ENCODE assay signal across 2 cellular contexts in the genomic region with DNA sequence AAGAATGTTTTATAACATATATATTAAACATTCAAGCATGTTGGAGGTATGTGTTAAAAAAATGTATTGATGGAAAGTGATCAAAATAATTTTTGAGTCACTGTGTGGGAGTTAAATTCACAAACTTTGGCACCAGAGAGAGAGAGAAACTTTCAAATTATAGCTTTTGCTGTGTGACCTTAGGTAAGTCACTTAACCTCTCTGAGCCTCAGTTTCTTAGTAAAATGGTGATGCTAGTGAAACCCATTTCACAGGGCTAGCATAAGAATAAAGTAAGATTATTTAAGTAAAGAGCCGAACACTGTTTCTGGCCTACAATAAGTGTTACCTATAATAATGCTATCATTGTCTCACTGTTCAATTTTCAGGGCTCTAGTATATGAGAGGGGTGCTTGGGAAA.
A peak's percentile ranks its signal among the peaks of the same experiment; 100 is the strongest.
TF ChIP-seq lines count a peak whose summit lies in the region.

No MANE protein-coding gene starts in this region.

TF ChIP-seq in HepG2, 621 proteins besides CTCF, POLR2A, EP300 and RAD21 (continues in another document):
- TF ChIP-seq NFE2L1 (CRISPR knock-in tag; IDR thresholded peaks at IDR 0.05; ENCODE audit: borderline replicate concordance) (no peak), ZNF350 (CRISPR knock-in tag; IDR thresholded peaks at IDR 0.05; ENCODE audit: borderline replicate concordance, low read depth) (no peak), ZNF75D (CRISPR knock-in tag; IDR thresholded peaks at IDR 0.05; ENCODE audit: borderline replicate concordance) (no peak), AKAP8 (CRISPR knock-in tag; IDR thresholded peaks at IDR 0.05) (no peak), SETDB1 (CRISPR knock-in tag; IDR thresholded peaks at IDR 0.05; ENCODE audit: borderline replicate concordance) (no peak), GATAD1 (CRISPR knock-in tag; IDR thresholded peaks at IDR 0.05) (no peak), ZNF546 (CRISPR knock-in tag; conservative IDR thresholded peaks at IDR 0.05) (no peak), RORA (CRISPR knock-in tag; IDR thresholded peaks at IDR 0.05) (no peak), ZNF768 (CRISPR knock-in tag; IDR thresholded peaks at IDR 0.05) (peak; percentile 80; the same call in 1 of the 2 replicates), ASH2L (IDR thresholded peaks at IDR 0.05; ENCODE audit: insufficient read length, low read depth, low read length) (no peak), RCOR2 (CRISPR knock-in tag; IDR thresholded peaks at IDR 0.05) (0 out of 2 replicates have a peak, but pooled peaks have one; percentile 22), XBP1 (CRISPR knock-in tag; IDR thresholded peaks at IDR 0.05) (no peak), ZMYM3 (CRISPR knock-in tag; IDR thresholded peaks at IDR 0.05) (0 out of 2 replicates have a peak, but pooled peaks have one; percentile 19)
- TF ChIP-seq, protein P1, sequence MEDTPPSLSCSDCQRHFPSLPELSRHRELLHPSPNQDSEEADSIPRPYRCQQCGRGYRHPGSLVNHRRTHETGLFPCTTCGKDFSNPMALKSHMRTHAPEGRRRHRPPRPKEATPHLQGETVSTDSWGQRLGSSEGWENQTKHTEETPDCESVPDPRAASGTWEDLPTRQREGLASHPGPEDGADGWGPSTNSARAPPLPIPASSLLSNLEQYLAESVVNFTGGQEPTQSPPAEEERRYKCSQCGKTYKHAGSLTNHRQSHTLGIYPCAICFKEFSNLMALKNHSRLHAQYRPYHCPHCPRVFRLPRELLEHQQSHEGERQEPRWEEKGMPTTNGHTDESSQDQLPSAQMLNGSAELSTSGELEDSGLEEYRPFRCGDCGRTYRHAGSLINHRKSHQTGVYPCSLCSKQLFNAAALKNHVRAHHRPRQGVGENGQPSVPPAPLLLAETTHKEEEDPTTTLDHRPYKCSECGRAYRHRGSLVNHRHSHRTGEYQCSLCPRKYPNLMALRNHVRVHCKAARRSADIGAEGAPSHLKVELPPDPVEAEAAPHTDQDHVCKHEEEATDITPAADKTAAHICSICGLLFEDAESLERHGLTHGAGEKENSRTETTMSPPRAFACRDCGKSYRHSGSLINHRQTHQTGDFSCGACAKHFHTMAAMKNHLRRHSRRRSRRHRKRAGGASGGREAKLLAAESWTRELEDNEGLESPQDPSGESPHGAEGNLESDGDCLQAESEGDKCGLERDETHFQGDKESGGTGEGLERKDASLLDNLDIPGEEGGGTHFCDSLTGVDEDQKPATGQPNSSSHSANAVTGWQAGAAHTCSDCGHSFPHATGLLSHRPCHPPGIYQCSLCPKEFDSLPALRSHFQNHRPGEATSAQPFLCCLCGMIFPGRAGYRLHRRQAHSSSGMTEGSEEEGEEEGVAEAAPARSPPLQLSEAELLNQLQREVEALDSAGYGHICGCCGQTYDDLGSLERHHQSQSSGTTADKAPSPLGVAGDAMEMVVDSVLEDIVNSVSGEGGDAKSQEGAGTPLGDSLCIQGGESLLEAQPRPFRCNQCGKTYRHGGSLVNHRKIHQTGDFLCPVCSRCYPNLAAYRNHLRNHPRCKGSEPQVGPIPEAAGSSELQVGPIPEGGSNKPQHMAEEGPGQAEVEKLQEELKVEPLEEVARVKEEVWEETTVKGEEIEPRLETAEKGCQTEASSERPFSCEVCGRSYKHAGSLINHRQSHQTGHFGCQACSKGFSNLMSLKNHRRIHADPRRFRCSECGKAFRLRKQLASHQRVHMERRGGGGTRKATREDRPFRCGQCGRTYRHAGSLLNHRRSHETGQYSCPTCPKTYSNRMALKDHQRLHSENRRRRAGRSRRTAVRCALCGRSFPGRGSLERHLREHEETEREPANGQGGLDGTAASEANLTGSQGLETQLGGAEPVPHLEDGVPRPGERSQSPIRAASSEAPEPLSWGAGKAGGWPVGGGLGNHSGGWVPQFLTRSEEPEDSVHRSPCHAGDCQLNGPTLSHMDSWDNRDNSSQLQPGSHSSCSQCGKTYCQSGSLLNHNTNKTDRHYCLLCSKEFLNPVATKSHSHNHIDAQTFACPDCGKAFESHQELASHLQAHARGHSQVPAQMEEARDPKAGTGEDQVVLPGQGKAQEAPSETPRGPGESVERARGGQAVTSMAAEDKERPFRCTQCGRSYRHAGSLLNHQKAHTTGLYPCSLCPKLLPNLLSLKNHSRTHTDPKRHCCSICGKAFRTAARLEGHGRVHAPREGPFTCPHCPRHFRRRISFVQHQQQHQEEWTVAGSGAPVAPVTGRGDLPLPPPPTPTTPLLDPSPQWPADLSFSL (CRISPR knock-in tag; IDR thresholded peaks at IDR 0.05): no peak
- TF ChIP-seq, protein P2, sequence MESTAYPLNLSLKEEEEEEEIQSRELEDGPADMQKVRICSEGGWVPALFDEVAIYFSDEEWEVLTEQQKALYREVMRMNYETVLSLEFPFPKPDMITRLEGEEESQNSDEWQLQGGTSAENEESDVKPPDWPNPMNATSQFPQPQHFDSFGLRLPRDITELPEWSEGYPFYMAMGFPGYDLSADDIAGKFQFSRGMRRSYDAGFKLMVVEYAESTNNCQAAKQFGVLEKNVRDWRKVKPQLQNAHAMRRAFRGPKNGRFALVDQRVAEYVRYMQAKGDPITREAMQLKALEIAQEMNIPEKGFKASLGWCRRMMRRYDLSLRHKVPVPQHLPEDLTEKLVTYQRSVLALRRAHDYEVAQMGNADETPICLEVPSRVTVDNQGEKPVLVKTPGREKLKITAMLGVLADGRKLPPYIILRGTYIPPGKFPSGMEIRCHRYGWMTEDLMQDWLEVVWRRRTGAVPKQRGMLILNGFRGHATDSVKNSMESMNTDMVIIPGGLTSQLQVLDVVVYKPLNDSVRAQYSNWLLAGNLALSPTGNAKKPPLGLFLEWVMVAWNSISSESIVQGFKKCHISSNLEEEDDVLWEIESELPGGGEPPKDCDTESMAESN (CRISPR knock-in tag; conservative IDR thresholded peaks at IDR 0.05): no peak
- TF ChIP-seq, protein P3, sequence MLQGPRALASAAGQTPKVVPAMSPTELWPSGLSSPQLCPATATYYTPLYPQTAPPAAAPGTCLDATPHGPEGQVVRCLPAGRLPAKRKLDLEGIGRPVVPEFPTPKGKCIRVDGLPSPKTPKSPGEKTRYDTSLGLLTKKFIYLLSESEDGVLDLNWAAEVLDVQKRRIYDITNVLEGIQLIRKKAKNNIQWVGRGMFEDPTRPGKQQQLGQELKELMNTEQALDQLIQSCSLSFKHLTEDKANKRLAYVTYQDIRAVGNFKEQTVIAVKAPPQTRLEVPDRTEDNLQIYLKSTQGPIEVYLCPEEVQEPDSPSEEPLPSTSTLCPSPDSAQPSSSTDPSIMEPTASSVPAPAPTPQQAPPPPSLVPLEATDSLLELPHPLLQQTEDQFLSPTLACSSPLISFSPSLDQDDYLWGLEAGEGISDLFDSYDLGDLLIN (CRISPR knock-in tag; IDR thresholded peaks at IDR 0.05; ENCODE audit: borderline replicate concordance): no peak
- TF ChIP-seq, protein P4, sequence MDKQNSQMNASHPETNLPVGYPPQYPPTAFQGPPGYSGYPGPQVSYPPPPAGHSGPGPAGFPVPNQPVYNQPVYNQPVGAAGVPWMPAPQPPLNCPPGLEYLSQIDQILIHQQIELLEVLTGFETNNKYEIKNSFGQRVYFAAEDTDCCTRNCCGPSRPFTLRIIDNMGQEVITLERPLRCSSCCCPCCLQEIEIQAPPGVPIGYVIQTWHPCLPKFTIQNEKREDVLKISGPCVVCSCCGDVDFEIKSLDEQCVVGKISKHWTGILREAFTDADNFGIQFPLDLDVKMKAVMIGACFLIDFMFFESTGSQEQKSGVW (CRISPR knock-in tag; IDR thresholded peaks at IDR 0.05; ENCODE audit: borderline replicate concordance): no peak

TF ChIP-seq in K562, 482 proteins besides CTCF, POLR2A, EP300 and RAD21:
- TF ChIP-seq SMARCA5 (IDR thresholded peaks at IDR 0.05) (0 out of 2 replicates have a peak, but pooled peaks have one; percentile 64), ZFP36 (IDR thresholded peaks at IDR 0.05; ENCODE audit: low read depth, low read length, partially characterized antibody) (peak; percentile 93), KDM1A (IDR thresholded peaks at IDR 0.05) (peak; percentile 72 to 78), CBX5 (IDR thresholded peaks at IDR 0.05; ENCODE audit: borderline replicate concordance, low read depth) (no peak), RCOR1 (IDR thresholded peaks at IDR 0.05; ENCODE audit: borderline replicate concordance in 1 of 2, low read depth in 2 of 2, low read length in 2 of 2) (peak in 1 of 2 experiments; percentile 69; a peak in 2 of 4 replicates), ZNF586 (CRISPR knock-in tag; conservative IDR thresholded peaks at IDR 0.05) (no peak), RBM25 (IDR thresholded peaks at IDR 0.05; ENCODE audit: low read depth, low read length, severe bottlenecking) (peak; percentile 98), HDAC2 (IDR thresholded peaks at IDR 0.05) (peak; percentile 46; the same call in 1 of the 2 replicates), BCOR (IDR thresholded peaks at IDR 0.05) (peak; percentile 94), JUN (IDR thresholded peaks at IDR 0.05; ENCODE audit: borderline replicate concordance, low read depth, low read length) (no peak), JUN (CRISPR knock-in tag; IDR thresholded peaks at IDR 0.05; ENCODE audit: borderline replicate concordance) (no peak), ADNP (tag; IDR thresholded peaks at IDR 0.05) (peak; percentile 85)
TF ChIP-seq in K562: peak in this region for 8.
